Comparison of ENCODE assay signal across 15 cellular contexts in the genomic region with DNA sequence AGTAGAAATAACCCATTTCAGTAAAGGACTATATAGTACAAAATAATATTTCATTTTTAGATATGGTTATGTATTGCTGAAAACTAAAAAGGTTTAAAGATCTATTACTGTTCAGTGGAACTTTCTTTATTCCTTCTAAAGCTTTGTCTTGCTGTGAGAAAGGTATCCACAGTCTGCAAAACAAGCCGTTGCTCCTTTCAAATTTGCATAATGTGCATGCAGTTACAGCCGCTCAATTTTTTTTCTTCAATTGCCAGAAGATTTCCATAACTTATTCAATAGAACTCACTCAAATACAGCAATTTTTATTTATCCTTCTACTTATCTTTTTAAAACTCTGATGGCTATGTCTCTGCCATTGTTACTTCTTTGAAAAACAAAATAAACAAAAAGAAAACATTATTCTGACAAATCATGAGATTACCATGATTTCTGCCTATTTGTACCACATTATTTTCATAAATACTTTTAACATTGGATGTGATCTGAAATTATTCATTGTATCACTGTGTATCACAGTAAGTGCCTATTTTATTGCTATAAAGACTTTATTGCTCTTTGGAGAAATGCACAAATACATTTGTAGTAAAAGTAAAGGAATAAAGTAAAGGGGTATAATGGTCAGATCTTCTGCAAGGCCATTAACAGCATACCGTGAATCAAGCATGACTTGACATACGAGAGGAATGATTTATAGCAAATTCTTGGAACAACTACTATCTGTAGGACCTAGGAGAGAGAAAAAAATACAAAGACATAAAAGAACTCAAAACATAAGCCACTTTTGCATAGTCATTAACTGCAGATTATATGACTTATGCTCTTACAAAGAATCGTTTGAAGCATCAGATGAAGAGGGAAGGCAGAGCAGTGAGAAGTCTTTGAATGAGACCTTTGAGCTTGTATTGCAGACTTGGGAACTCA. TPM values are rescaled to one million over a fixed set of nuclear protein-coding genes. Genes with fewer than 3 reads are reported as not detected.
DNase-seq lines count a peak whose midpoint lies in the region; ATAC-seq and TF ChIP-seq lines count a peak whose summit lies in the region.
"Had no signal": no experiment of that assay in that cellular context is flagged by ENCODE, and none has a peak within 500 bp of the region (broad histone marks: within the 10 kb centered on the region; RNA-seq: fewer than 3 reads in every experiment).

No MANE protein-coding gene starts in this region.

- no peak overlapping the region for H3K9ac ChIP-seq in MM.1S (ENCODE audit: low read length)

- no peaks in the 10 kb centered on the region for H3K36me3 ChIP-seq in MM.1S (replicated peaks; ENCODE audit: insufficient read depth, low read length)
- H3K36me3 ChIP-seq: MG63 had no signal

- no peak overlapping the region for H2AFZ ChIP-seq in MM.1S (ENCODE audit: low read length)

- no peaks in the 10 kb centered on the region for H3K79me2 ChIP-seq in MM.1S (ENCODE audit: low read length)

- H3K27ac Mint-ChIP-seq in activated naive CD4-positive, alpha-beta T cell treated with anti-CD3 and anti-CD28 coated beads, Interleukin-2, amount 50 U/mL, for 24 hours, result peak overlapping the region; percentile 75
- H3K27ac Mint-ChIP-seq: B cell; CD8-positive, alpha-beta memory T cell had no signal

- no peak for ATAC-seq in omental fat pad (ENCODE audit: low FRiP score)
- ATAC-seq: Right ventricle myocardium inferior, SK-N-SH treated with all-trans-retinoic acid at 6 μM for 48 hours had no signal

- H3F3A ChIP-seq in MM.1S (ENCODE audit: insufficient read depth, low read length), result no peaks in the 10 kb centered on the region

- peak overlapping the region; percentile 15 for H3K4me3 Mint-ChIP-seq in activated naive CD4-positive, alpha-beta T cell treated with anti-CD3 and anti-CD28 coated beads, Interleukin-2, amount 50 U/mL, for 24 hours
- H3K4me3 Mint-ChIP-seq: B cell; CD8-positive, alpha-beta memory T cell had no signal

- TF ChIP-seq CTCF in MM.1S (IDR thresholded peaks at IDR 0.05; ENCODE audit: low read length) (no peak), omental fat pad (IDR thresholded peaks at IDR 0.05) (no peak)

- no peak for DNase-seq in activated naive CD4-positive, alpha-beta T cell (lab: John Stamatoyannopoulos, UW)
- no peak for DNase-seq in HEK293T (ENCODE audit: extremely low spot score)
- DNase-seq in SK-MEL-5 (ENCODE audit: low read depth, low spot score), result peak; percentile 68
- DNase-seq in MM.1S, result no peak
- DNase-seq in stimulated activated CD4-positive, alpha-beta T cell treated with anti-CD3 and anti-CD28 coated beads, Interleukin-4, amount 100 ng/mL, for 4 hours, result no peak
- no peak for DNase-seq in omental fat pad (ENCODE audit: low spot score)
- DNase-seq: CD8-positive, alpha-beta memory T cell; KG1; MG63; NCI-H187 treated with DMSO at 0.1 percent for 48 hours; NCI-H524 had no signal

- CTCF ChIA-PET in HEK293T (lab: Yijun Ruan, JAX), result no interaction called here

- peaks cover 11% of the 10 kb centered on the region for H3K9me3 Mint-ChIP-seq in activated naive CD4-positive, alpha-beta T cell treated with anti-CD3 and anti-CD28 coated beads, Interleukin-2, amount 50 U/mL, for 24 hours

- no peak overlapping the region for H3K4me3 ChIP-seq in MM.1S (ENCODE audit: low read length)
- H3K4me3 ChIP-seq: MG63 had no signal

- H4K20me1 ChIP-seq in MM.1S (ENCODE audit: insufficient read depth, low read length), result no peaks in the 10 kb centered on the region

- H3K36me3 Mint-ChIP-seq in activated naive CD4-positive, alpha-beta T cell treated with anti-CD3 and anti-CD28 coated beads, Interleukin-2, amount 50 U/mL, for 24 hours, result peaks cover 9% of the 10 kb centered on the region

- H3K27me3 ChIP-seq in MM.1S (replicated peaks; ENCODE audit: insufficient read depth, low read length), result no peaks in the 10 kb centered on the region

- POLR2A ChIA-PET in HEK293T (lab: Yijun Ruan, JAX), result no interaction called here

- no peaks in the 10 kb centered on the region for H3K9me3 ChIP-seq in MM.1S (replicated peaks; ENCODE audit: insufficient read depth, low read length)

- H3K27ac ChIP-seq in MM.1S (ENCODE audit: low read length), result no peak overlapping the region

- H3K9me2 ChIP-seq in MM.1S (replicated peaks; ENCODE audit: insufficient read depth, low read length), result no peaks in the 10 kb centered on the region

- no peaks in the 10 kb centered on the region for H3K27me3 Mint-ChIP-seq in activated naive CD4-positive, alpha-beta T cell treated with anti-CD3 and anti-CD28 coated beads, Interleukin-2, amount 50 U/mL, for 24 hours
- H3K27me3 Mint-ChIP-seq: B cell; CD8-positive, alpha-beta memory T cell had no signal

- H3K4me1 Mint-ChIP-seq in activated naive CD4-positive, alpha-beta T cell treated with anti-CD3 and anti-CD28 coated beads, Interleukin-2, amount 50 U/mL, for 24 hours, result peaks cover 59% of the 10 kb centered on the region

- 0 out of 2 replicates have a peak, but pooled peaks cover 3% of the 10 kb centered on the region for H3K4me1 ChIP-seq in MM.1S (ENCODE audit: low read length)

- no peak overlapping the region for H3K4me2 ChIP-seq in MM.1S (ENCODE audit: low read depth, low read length)

- in situ Hi-C loops in SK-MEL-5 (cut with HindIII; ENCODE audit: low pct_unique_long_range_greater_than_20kb, low sequenced_read_pairs), result no loop called here

TF ChIP-seq in HEK293T, 16 proteins besides CTCF, POLR2A, EP300 and RAD21:
- TF ChIP-seq, protein P1, sequence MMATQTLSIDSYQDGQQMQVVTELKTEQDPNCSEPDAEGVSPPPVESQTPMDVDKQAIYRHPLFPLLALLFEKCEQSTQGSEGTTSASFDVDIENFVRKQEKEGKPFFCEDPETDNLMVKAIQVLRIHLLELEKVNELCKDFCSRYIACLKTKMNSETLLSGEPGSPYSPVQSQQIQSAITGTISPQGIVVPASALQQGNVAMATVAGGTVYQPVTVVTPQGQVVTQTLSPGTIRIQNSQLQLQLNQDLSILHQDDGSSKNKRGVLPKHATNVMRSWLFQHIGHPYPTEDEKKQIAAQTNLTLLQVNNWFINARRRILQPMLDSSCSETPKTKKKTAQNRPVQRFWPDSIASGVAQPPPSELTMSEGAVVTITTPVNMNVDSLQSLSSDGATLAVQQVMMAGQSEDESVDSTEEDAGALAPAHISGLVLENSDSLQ (IDR thresholded peaks at IDR 0.05), result peak; percentile 82
- TF ChIP-seq SUZ12 (IDR thresholded peaks at IDR 0.05), result no peak

RNA-seq across cellular contexts. Expression of a gene that starts 29.6 kb away (rescaled TPM):
- 118 and 122 TPM in 2 replicates for total RNA-seq in SK-MEL-5 (2014; rRNA removed; shearing (Covaris generic))
- 65.6 and 66.4 TPM in 2 replicates for polyA plus RNA-seq in SK-MEL-5 (2015; cell fraction: cytosol; rRNA removed)
- 37.2 and 62.4 TPM in 2 replicates for polyA plus RNA-seq in SK-MEL-5 (2015; cell fraction: nucleus; rRNA removed)
- 10 to 100 TPM; 39.2 to 54.8 (median 47.0) TPM for total RNA-seq in omental fat pad
